8 cellular contexts compared by ENCODE assay signal in the genomic region with DNA sequence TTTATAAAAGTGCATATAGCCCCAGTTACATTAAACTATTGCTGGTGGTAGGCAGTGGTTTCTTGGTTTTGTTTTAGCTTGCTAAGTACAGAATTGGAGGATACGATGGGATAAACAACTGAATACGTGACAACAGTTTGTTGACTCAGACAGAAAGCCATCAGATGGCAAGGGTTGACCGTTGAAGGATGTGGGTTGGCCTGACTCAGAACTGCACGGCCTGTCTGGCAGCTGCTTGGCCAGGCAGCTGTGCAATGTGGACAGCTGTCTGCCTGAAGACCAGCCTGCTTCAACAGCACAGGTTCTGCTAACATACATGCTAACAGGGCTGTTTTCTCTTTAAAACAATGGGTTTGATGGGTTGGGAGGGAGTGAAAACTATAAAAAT. TPM values are rescaled to one million over a fixed set of nuclear protein-coding genes. Genes with fewer than 3 reads are reported as not detected.
DNase-seq lines count a peak whose midpoint lies in the region; ATAC-seq and TF ChIP-seq lines count a peak whose summit lies in the region.

No MANE protein-coding gene starts in this region.

- no peak for TF ChIP-seq CTCF in brain microvascular endothelial cell (IDR thresholded peaks at IDR 0.05; ENCODE audit: low read depth, low read length, missing control alignments)

- H3K27ac Mint-ChIP-seq in stimulated activated effector memory CD8-positive, alpha-beta T cell treated with anti-CD3 and anti-CD28 coated beads, Interleukin-12 subunit alpha, Interleukin-12 subunit beta, amount 100 ng/mL, for 72 hours = peak overlapping the region; percentile 74

- H3K36me3 Mint-ChIP-seq in stimulated activated effector memory CD8-positive, alpha-beta T cell treated with anti-CD3 and anti-CD28 coated beads, Interleukin-12 subunit alpha, Interleukin-12 subunit beta, amount 100 ng/mL, for 72 hours = no peaks in the 10 kb centered on the region

- peaks cover 15% of the 10 kb centered on the region for H3K4me1 Mint-ChIP-seq in stimulated activated effector memory CD8-positive, alpha-beta T cell treated with anti-CD3 and anti-CD28 coated beads, Interleukin-12 subunit alpha, Interleukin-12 subunit beta, amount 100 ng/mL, for 72 hours

- H3K9me3 Mint-ChIP-seq in stimulated activated effector memory CD8-positive, alpha-beta T cell treated with anti-CD3 and anti-CD28 coated beads, Interleukin-12 subunit alpha, Interleukin-12 subunit beta, amount 100 ng/mL, for 72 hours = no peaks in the 10 kb centered on the region

- peak overlapping the region; percentile 50 for H3K4me3 Mint-ChIP-seq in stimulated activated effector memory CD8-positive, alpha-beta T cell treated with anti-CD3 and anti-CD28 coated beads, Interleukin-12 subunit alpha, Interleukin-12 subunit beta, amount 100 ng/mL, for 72 hours

- intact Hi-C loops in Right ventricle myocardium superior (cut with DNase I) = no loop called here

- peak overlapping the region; percentile 25 for H3K27ac ChIP-seq in brain microvascular endothelial cell

- DNase-seq in AG08396 (ENCODE audit: low spot score) (peak; percentile 78), NCI-H2029 (lab: John Stamatoyannopoulos, UW) (peak; percentile 31), brain microvascular endothelial cell (peak; percentile 84), Right ventricle myocardium superior (no peak), HuH-7.5 (ENCODE audit: low spot score) (no peak)
- DNase-seq in stimulated activated effector memory CD8-positive, alpha-beta T cell treated with anti-CD3 and anti-CD28 coated beads, Interleukin-12 subunit alpha, Interleukin-12 subunit beta, amount 100 ng/mL, for 72 hours (ENCODE audit: low spot score in 2 of 2) = peak; percentile 17 to 79

- H3K36me3 ChIP-seq in brain microvascular endothelial cell (replicated peaks) = no peaks in the 10 kb centered on the region

- peak; percentile 99 for ATAC-seq in GM18511 (IDR thresholded peaks at IDR 0.05; ENCODE audit: unreplicated experiment)
- peak; percentile 99 for ATAC-seq in HG02678 (IDR thresholded peaks at IDR 0.05; ENCODE audit: unreplicated experiment)
- peak; percentile 98 for ATAC-seq in stimulated activated effector memory CD8-positive, alpha-beta T cell treated with anti-CD3 and anti-CD28 coated beads, Interleukin-12 subunit alpha, Interleukin-12 subunit beta, amount 100 ng/mL, for 72 hours
- no peak for ATAC-seq in Right ventricle myocardium superior (ENCODE audit: poor library complexity)

- H3K27me3 ChIP-seq in brain microvascular endothelial cell (replicated peaks) = no peaks in the 10 kb centered on the region

- in situ Hi-C loops in brain microvascular endothelial cell (cut with HindIII; ENCODE audit: low pct_ligation_motif_present, low sequenced_read_pairs) = loop anchor here (25.0 kb wide), 1 partner anchor 267 kb away; no protein-coding TSS in a partner anchor

- no peak overlapping the region for H3K4me3 ChIP-seq in brain microvascular endothelial cell (ENCODE audit: low read depth, low read length)

RNA-seq across cellular contexts. Expression of a gene that starts 46.6 kb away (rescaled TPM):
- 42.7 TPM for total RNA-seq in Right ventricle myocardium superior

RNA-seq across cellular contexts. Expression of a gene that starts 46.8 kb away (rescaled TPM):
- total RNA-seq in Right ventricle myocardium superior = 1.0 TPM

Comparison
In these comparisons a context has a peak if more than half of its experiments do, and no peak if none do; other contexts are left out.
1. DNase-seq: peak in AG08396 (single experiment), NCI-H2029 (single experiment), brain microvascular endothelial cell (single experiment) and stimulated activated effector memory CD8-positive, alpha-beta T cell treated with anti-CD3 and anti-CD28 coated beads, Interleukin-12 subunit alpha, Interleukin-12 subunit beta, amount 100 ng/mL, for 72 hours (2 of 2); none in Right ventricle myocardium superior (single experiment) and HuH-7.5 (single experiment).